32 cellular contexts compared by ENCODE assay signal in genomic region chr5:43236633-43237355, GRCh38.
"Had no signal": no experiment of that assay in that cellular context is flagged by ENCODE, and none has a peak within 500 bp of the region (broad histone marks: within the 10 kb centered on the region; RNA-seq: fewer than 3 reads in every experiment).

No MANE protein-coding gene starts in this region.

- H3K4me3 ChIP-seq: adrenal gland, body of pancreas, cardiac muscle cell, colonic mucosa, dorsolateral prefrontal cortex, lower lobe of right lung, pancreas, prostate gland, sigmoid colon, suprapubic skin, tibial artery, upper lobe of right lung had no signal

- DNase-seq: activated CD4-positive, alpha-beta T cell treated with anti-CD3 and anti-CD28 coated beads for 4 hours; activated CD4-positive, alpha-beta T cell treated with anti-CD3 and anti-CD28 coated beads, Interleukin-2, amount 50 U/mL, for 4 hours; activated CD4-positive, CD25-positive, alpha-beta regulatory T cell; activated CD8-positive, alpha-beta memory T cell treated with anti-CD3 and anti-CD28 coated beads for 24 hours; activated effector memory CD4-positive, alpha-beta T cell treated with Interleukin-2 at 50 U/mL for 16 hours; activated naive CD4-positive, alpha-beta T cell treated with Interleukin-2 at 50 U/mL for 16 hours; adrenal gland; aorta; body of pancreas; cerebellar nuclear complex; colonic mucosa; dorsolateral prefrontal cortex; effector memory CD4-positive, alpha-beta T cell; erythroblast; foreskin fibroblast; head of caudate nucleus; hippocampal formation; kidney; lower lobe of right lung; mesendoderm; pancreas; retina; sigmoid colon; stimulated activated CD4-positive, alpha-beta T cell treated with anti-CD3 and anti-CD28 coated beads, Interleukin-15, amount 100 ng/mL, for 24 hours; stimulated activated CD4-positive, alpha-beta T cell treated with anti-CD3 and anti-CD28 coated beads, Interleukin-2, amount 100 ng/mL, for 24 hours; stimulated activated naive CD4-positive, alpha-beta T cell; tibial artery; upper lobe of right lung had no signal

- H3K27me3 ChIP-seq: adrenal gland, body of pancreas, cardiac muscle cell, colonic mucosa, dorsolateral prefrontal cortex, pancreas, sigmoid colon, suprapubic skin, tibial artery, upper lobe of right lung had no signal

- H3K27ac Mint-ChIP-seq: activated naive CD8-positive, alpha-beta T cell had no signal

- H3K4me3 Mint-ChIP-seq: activated naive CD8-positive, alpha-beta T cell had no signal

- H3K4me1 ChIP-seq: adrenal gland, colonic mucosa, lower lobe of right lung, prostate gland, sigmoid colon, suprapubic skin, tibial artery, upper lobe of right lung had no signal

- H3K9me3 ChIP-seq: adrenal gland, body of pancreas, colonic mucosa, lower lobe of right lung, pancreas, prostate gland, sigmoid colon, suprapubic skin, tibial artery, upper lobe of right lung had no signal

- H3K36me3 Mint-ChIP-seq: activated naive CD8-positive, alpha-beta T cell had no signal

- ATAC-seq: body of pancreas, lower lobe of right lung, pancreas, upper lobe of right lung had no signal

- H3K36me3 ChIP-seq: adrenal gland, cardiac muscle cell, colonic mucosa, lower lobe of right lung, pancreas, prostate gland, sigmoid colon, suprapubic skin, tibial artery, upper lobe of right lung had no signal

- H3K27ac ChIP-seq: adrenal gland, body of pancreas, cardiac muscle cell, colonic mucosa, dorsolateral prefrontal cortex, lower lobe of right lung, pancreas, prostate gland, sigmoid colon, suprapubic skin, tibial artery, upper lobe of right lung had no signal

- FAIRE-seq: kidney, pancreas had no signal
